ENCODE assay signal across 1 cellular context in genomic region chr4:22635692-22636091, GRCh38.
TF ChIP-seq lines count a peak whose summit lies in the region.

No MANE protein-coding gene starts in this region.

TF ChIP-seq in H1, 55 proteins besides CTCF, POLR2A, EP300 and RAD21 (continued from another document):
- TF ChIP-seq GABPA (IDR thresholded peaks at IDR 0.05; ENCODE audit: borderline replicate concordance, insufficient read depth, low read length) (no peak), ZNF274 (IDR thresholded peaks at IDR 0.05; ENCODE audit: borderline replicate concordance, extremely low read depth, low read length) (no peak), CREB1 (IDR thresholded peaks at IDR 0.05) (no peak), YY1 (IDR thresholded peaks at IDR 0.05; ENCODE audit: low read depth, low read length) (no peak), MAFK (IDR thresholded peaks at IDR 0.05; ENCODE audit: low read depth, low read length) (no peak), ATF2 (IDR thresholded peaks at IDR 0.05; ENCODE audit: low read length) (no peak), SAP30 (IDR thresholded peaks at IDR 0.05; ENCODE audit: insufficient read depth, insufficient replicate concordance, low read length) (no peak), GTF2F1 (IDR thresholded peaks at IDR 0.05; ENCODE audit: borderline replicate concordance, low read depth, low read length) (no peak), BCL11A (IDR thresholded peaks at IDR 0.05; ENCODE audit: low read depth in 2 of 2, low read length in 2 of 2) (no peak), EZH2 (IDR thresholded peaks at IDR 0.05; ENCODE audit: low read depth, low read length, severe bottlenecking) (no peak), SIN3A (conservative IDR thresholded peaks at IDR 0.05 in 1 of 2, IDR thresholded peaks at IDR 0.05 in 1 of 2; ENCODE audit: low read depth in 1 of 2, low read length in 2 of 2) (no peak), E2F6 (IDR thresholded peaks at IDR 0.05) (no peak), SRF (IDR thresholded peaks at IDR 0.05; ENCODE audit: low read depth, low read length) (no peak), USF2 (IDR thresholded peaks at IDR 0.05; ENCODE audit: low read length) (no peak), RNF2 (IDR thresholded peaks at IDR 0.05; ENCODE audit: borderline replicate concordance, low read depth, low read length, missing control alignments, poor library complexity, severe bottlenecking) (no peak), ASH2L (IDR thresholded peaks at IDR 0.05; ENCODE audit: low read length) (no peak)
